ENCODE assay signal across 1 cellular context in the genomic region with DNA sequence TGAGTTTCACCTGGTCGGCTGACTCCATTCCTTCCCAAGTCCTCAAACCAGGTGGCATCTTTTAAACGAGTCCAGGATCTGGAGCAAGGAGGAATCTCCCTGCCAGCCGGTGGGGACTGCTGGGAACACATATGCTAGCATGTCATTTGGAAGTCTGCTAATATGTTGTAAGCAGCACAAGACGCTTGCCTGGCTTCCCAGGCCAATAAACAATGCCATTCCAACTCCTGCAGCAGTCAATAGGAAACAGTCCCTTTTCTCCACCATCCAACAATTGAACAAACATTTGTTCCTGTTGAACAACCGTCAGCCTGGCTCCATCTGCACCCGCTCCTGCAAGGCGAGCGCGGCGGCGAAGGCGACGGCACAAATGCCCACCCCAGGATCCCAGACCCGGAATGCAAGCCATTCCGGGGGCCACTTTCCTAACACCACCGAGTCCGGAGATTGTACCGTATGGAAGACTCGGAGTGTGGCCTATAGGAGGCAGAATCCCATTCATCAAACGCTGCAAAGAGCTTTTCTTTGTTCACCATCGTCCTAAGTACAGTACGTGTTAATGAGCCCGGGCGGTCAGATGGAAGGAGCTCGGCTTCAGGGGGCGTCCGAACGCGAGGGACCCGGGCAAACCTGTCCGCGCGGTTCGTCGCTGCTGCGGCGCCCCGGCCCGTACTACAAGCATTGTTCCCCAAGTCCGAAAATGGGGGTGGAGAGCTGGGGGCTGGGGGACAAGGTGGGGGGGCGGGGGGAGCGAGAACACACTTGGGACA.
TF ChIP-seq lines count a peak whose summit lies in the region.

No MANE protein-coding gene starts in this region.

TF ChIP-seq in HepG2, 621 proteins besides CTCF, POLR2A, EP300 and RAD21 (continued from another document):
- TF ChIP-seq RNF219 (CRISPR knock-in tag; IDR thresholded peaks at IDR 0.05), result no peak
- TF ChIP-seq ZNF382 (CRISPR knock-in tag; IDR thresholded peaks at IDR 0.05; ENCODE audit: borderline replicate concordance), result no peak
- no peak for TF ChIP-seq ZNF644 (CRISPR knock-in tag; IDR thresholded peaks at IDR 0.05; ENCODE audit: low read depth)
- no peak for TF ChIP-seq ZNF766 (CRISPR knock-in tag; IDR thresholded peaks at IDR 0.05; ENCODE audit: borderline replicate concordance)
